Comparison of ENCODE assay signal across 8 cellular contexts in genomic region chr2:160353166-160353565, GRCh38.
DNase-seq lines count a peak whose midpoint lies in the region; ATAC-seq, FAIRE-seq and TF ChIP-seq lines count a peak whose summit lies in the region.

No MANE protein-coding gene starts in this region.

- H3K9me3 Mint-ChIP-seq in CD4-positive, alpha-beta memory T cell: peaks cover 0 to 16% (median 0%) of the 10 kb centered on the region in 8 donors

- peak; percentile 74 for ATAC-seq in GM18867 (IDR thresholded peaks at IDR 0.05; ENCODE audit: unreplicated experiment)
- no peak for ATAC-seq in GM18909 (IDR thresholded peaks at IDR 0.05; ENCODE audit: poor library complexity, unreplicated experiment)

- no peaks in the 10 kb centered on the region for H3K27me3 ChIP-seq in CD4-positive, alpha-beta memory T cell (ENCODE audit: insufficient read depth, low read length)
- no peaks in the 10 kb centered on the region for H3K27me3 ChIP-seq in Peyer's patch

- peak overlapping the region in 2 of 7 donors; percentile 44 to 67 for H3K27ac Mint-ChIP-seq in CD4-positive, alpha-beta memory T cell

- peaks cover 27% of the 10 kb centered on the region for H3K4me1 ChIP-seq in CD4-positive, alpha-beta memory T cell (ENCODE audit: insufficient read depth, low read length)
- H3K4me1 ChIP-seq in Peyer's patch: peaks cover 0 to 5% (median 0%) of the 10 kb centered on the region in 4 donors

- CTCF ChIA-PET in CD4-positive, alpha-beta memory T cell (lab: Charles Lee; ENCODE audit: partially characterized antibody): interaction anchor here (0.7 to 2.8 kb wide), 26 partner anchors 9 to 711 kb away, joined by 3 to 38 read pairs (median 4); no protein-coding TSS in a partner anchor

- DNase-seq in CD4-positive, alpha-beta memory T cell: peak in 4 of 5 donors; percentile 26 to 37 (median 32)
- DNase-seq in Peyer's patch (peak in 1 of 3 donors; percentile 24), erythroblast (lab: John Stamatoyannopoulos, UW) (peak; percentile 36 to 45), head of caudate nucleus (no peak), GM19240 (ENCODE audit: insufficient read length, low spot score) (no peak), GM12891 (ENCODE audit: insufficient read length, low spot score) (no peak)

- peaks cover 50 to 87% (median 73%) of the 10 kb centered on the region in 4 donors for H3K4me1 Mint-ChIP-seq in CD4-positive, alpha-beta memory T cell

- no peak overlapping the region for H3K4me3 ChIP-seq in CD4-positive, alpha-beta memory T cell (ENCODE audit: low read length in 2 of 2)
- no peak overlapping the region for H3K4me3 ChIP-seq in Peyer's patch

- peak in 4 of 6 experiments; percentile 16 to 34 (median 30) for TF ChIP-seq CTCF in Peyer's patch (IDR thresholded peaks at IDR 0.05)

- peaks cover 30 to 47% of the 10 kb centered on the region in 2 donors for H3K36me3 Mint-ChIP-seq in CD4-positive, alpha-beta memory T cell

- POLR2A ChIA-PET in CD4-positive, alpha-beta memory T cell (lab: Charles Lee; ENCODE audit: partially characterized antibody): interaction anchor here (1.2 to 2.3 kb wide), 2 partner anchors 15 to 54 kb away, joined by 4 to 8 read pairs; no protein-coding TSS in a partner anchor

- no peak for FAIRE-seq in GM12891 (lab: Jason Lieb, UNC)

- peak overlapping the region in 2 of 8 donors; percentile 4 to 45 for H3K4me3 Mint-ChIP-seq in CD4-positive, alpha-beta memory T cell

- TF ChIP-seq POLR2A in Peyer's patch (IDR thresholded peaks at IDR 0.05): no peak
- no peak for TF ChIP-seq POLR2A in erythroblast (IDR thresholded peaks at IDR 0.05; ENCODE audit: low read length)
- no peak for TF ChIP-seq POLR2A in GM12891 (IDR thresholded peaks at IDR 0.05; ENCODE audit: low read depth, low read length)

- no peaks in the 10 kb centered on the region for H3K36me3 ChIP-seq in CD4-positive, alpha-beta memory T cell (ENCODE audit: insufficient read depth, low read length)
- H3K36me3 ChIP-seq in Peyer's patch: no peaks in the 10 kb centered on the region

- intact Hi-C loops in CD4-positive, alpha-beta memory T cell (cut with micrococcal nuclease): loop anchor here (1.0 to 2.0 kb wide), 2 partner anchors 618 to 641 kb away; no protein-coding TSS in a partner anchor
- intact Hi-C loops in head of caudate nucleus (cut with DNase I): no loop called here

- H3K9me3 ChIP-seq in CD4-positive, alpha-beta memory T cell (ENCODE audit: control insufficient read depth in 1 of 2, low read length in 2 of 2): no peaks in the 10 kb centered on the region
- H3K9me3 ChIP-seq in Peyer's patch: no peaks in the 10 kb centered on the region

- H3K27me3 Mint-ChIP-seq in CD4-positive, alpha-beta memory T cell: no peaks in the 10 kb centered on the region

- H3K27ac ChIP-seq in CD4-positive, alpha-beta memory T cell (ENCODE audit: low read depth, low read length): no peak overlapping the region
- H3K27ac ChIP-seq in Peyer's patch: no peak overlapping the region

TF ChIP-seq in GM12891, 5 proteins besides CTCF, POLR2A, EP300 and RAD21:
- TF ChIP-seq TAF1 (IDR thresholded peaks at IDR 0.05; ENCODE audit: low read depth, low read length): no peak
- TF ChIP-seq PAX5 (IDR thresholded peaks at IDR 0.05; ENCODE audit: insufficient read depth, low read length, severe bottlenecking): no peak
- no peak for TF ChIP-seq POU2F2 (IDR thresholded peaks at IDR 0.05; ENCODE audit: low read depth, low read length)
- TF ChIP-seq POLR2AphosphoS5 (IDR thresholded peaks at IDR 0.05; ENCODE audit: low read depth, low read length): no peak
- no peak for TF ChIP-seq SPI1 (IDR thresholded peaks at IDR 0.05; ENCODE audit: low read depth, low read length)

Comparison
In these comparisons a context has a peak if more than half of its experiments do, and no peak if none do; other contexts are left out.
1. DNase-seq: peak in CD4-positive, alpha-beta memory T cell (4 of 5) and erythroblast (2 of 2); none in head of caudate nucleus (0 of 42), GM19240 (single experiment) and GM12891 (single experiment).